In genomic region chr1:9825101-9826074, GRCh38 we compare ENCODE assay signal across 8 cellular contexts. TPM values are rescaled to one million over a fixed set of nuclear protein-coding genes. Genes with fewer than 3 reads are reported as not detected.
DNase-seq lines count a peak whose midpoint lies in the region; ATAC-seq and TF ChIP-seq lines count a peak whose summit lies in the region.

No MANE protein-coding gene starts in this region.

- H3K4me3 ChIP-seq in HL-60 (replicated peaks; ENCODE audit: insufficient read depth, low read length): no peak overlapping the region
- H3K4me3 ChIP-seq in RWPE2 (ENCODE audit: severe bottlenecking): no peak overlapping the region
- peak overlapping the region in 1 of 4 donors; percentile 93 for H3K4me3 ChIP-seq in adrenal gland
- peak overlapping the region; percentile 78 for H3K4me3 ChIP-seq in rectal smooth muscle tissue (ENCODE audit: low read length)

- H3K9ac ChIP-seq in rectal smooth muscle tissue (ENCODE audit: low read length): no peak overlapping the region

- H3K9me3 ChIP-seq in RWPE2 (ENCODE audit: severe bottlenecking) (no peaks in the 10 kb centered on the region), adrenal gland (replicated peaks in 1 of 3) (no peaks in the 10 kb centered on the region)

- DNase-seq in CD1c-positive myeloid dendritic cell (ENCODE audit: extremely low spot score) (peak; percentile 83), HL-60 (ENCODE audit: low read depth in 1 of 2, low spot score in 1 of 2) (peak; percentile 68 to 71), RWPE2 (ENCODE audit: low spot score) (peak; percentile 97), adrenal gland (peak; percentile 73 to 87 (median 79)), left cardiac atrium (peak; percentile 63)

- WGBS in adrenal gland, 4 donors: 13 to 16% (median 15%) methylated on average over 17 of the region's 17 CpGs

- ATAC-seq in RWPE2 (ENCODE audit: low read depth) (peak; percentile 84), left cardiac atrium (peak; percentile 12 to 75), HG03442 (IDR thresholded peaks at IDR 0.05; ENCODE audit: unreplicated experiment) (no peak), GM21423 (IDR thresholded peaks at IDR 0.05; ENCODE audit: unreplicated experiment) (no peak)

- no peak for TF ChIP-seq CTCF in HL-60 (IDR thresholded peaks at IDR 0.05; ENCODE audit: insufficient read depth, low read length)
- TF ChIP-seq CTCF in RWPE2 (IDR thresholded peaks at IDR 0.05; ENCODE audit: poor library complexity, severe bottlenecking): peak; percentile 5
- peak in 1 of 6 experiments; percentile 23 for TF ChIP-seq CTCF in adrenal gland (IDR thresholded peaks at IDR 0.05)

- no peaks in the 10 kb centered on the region; the same call in 1 of the 2 replicates for H3K36me3 ChIP-seq in RWPE2 (ENCODE audit: low read depth)
- no peaks in the 10 kb centered on the region for H3K36me3 ChIP-seq in adrenal gland (replicated peaks in 1 of 2)
- no peaks in the 10 kb centered on the region for H3K36me3 ChIP-seq in rectal smooth muscle tissue (ENCODE audit: control insufficient read depth, insufficient read depth, low read length)

- intact Hi-C loops in adrenal gland (cut with DNase I) (no loop called here), left cardiac atrium (cut with DNase I) (no loop called here)

- H3K27me3 ChIP-seq in HL-60 (ENCODE audit: insufficient read depth, poor library complexity, severe bottlenecking): no peaks in the 10 kb centered on the region
- H3K27me3 ChIP-seq in RWPE2 (ENCODE audit: insufficient read depth, poor library complexity, severe bottlenecking): no peaks in the 10 kb centered on the region
- H3K27me3 ChIP-seq in adrenal gland: no peaks in the 10 kb centered on the region
- H3K27me3 ChIP-seq in rectal smooth muscle tissue (ENCODE audit: control insufficient read depth, insufficient read depth, low read length): no peaks in the 10 kb centered on the region

- H3K27ac ChIP-seq in HL-60 (replicated peaks) (no peak overlapping the region), RWPE2 (ENCODE audit: poor library complexity, severe bottlenecking) (peak overlapping the region; percentile 92), adrenal gland (peak overlapping the region in 2 of 5 donors; percentile 77 to 91), rectal smooth muscle tissue (ENCODE audit: low read depth, low read length) (peak overlapping the region; percentile 94)

- TF ChIP-seq POLR2A in adrenal gland (IDR thresholded peaks at IDR 0.05): peak in 1 of 2 donors; percentile 16

- H3K4me1 ChIP-seq in RWPE2 (ENCODE audit: insufficient read depth, poor library complexity, severe bottlenecking) (peaks cover 36% of the 10 kb centered on the region), adrenal gland (replicated peaks in 1 of 2) (peaks cover 25 to 31% of the 10 kb centered on the region in 2 donors), rectal smooth muscle tissue (ENCODE audit: control insufficient read depth, insufficient read depth, low read length) (peaks cover 11% of the 10 kb centered on the region)

RNA-seq across cellular contexts. Expression of gene CLSTN1, which starts 1.6 kb away (rescaled TPM):
- total RNA-seq in adrenal gland: 100 to 1,000 TPM in 2 of 8 donors, 10 to 100 TPM in 6; 69.3 to 106 (median 87.6) TPM
- 10 to 100 TPM; 48.8 to 74.3 (median 67.0) TPM for polyA plus RNA-seq in adrenal gland
- 10 to 100 TPM; 62.5 to 64.1 TPM for total RNA-seq in left cardiac atrium

Comparison
In these comparisons a context has a peak if more than half of its experiments do, and no peak if none do; other contexts are left out.
1. ATAC-seq: peak in RWPE2 (single experiment) and left cardiac atrium (2 of 2); none in HG03442 (single experiment) and GM21423 (single experiment).
2. Peak in every context shown above with its lines, with median percentiles within 50 percentile points of each other: DNase-seq.